ENCODE assay signal across 10 cellular contexts in genomic region chr3:186425788-186426730, GRCh38.
DNase-seq lines count a peak whose midpoint lies in the region; ATAC-seq and TF ChIP-seq lines count a peak whose summit lies in the region.
"Had no signal": no experiment of that assay in that cellular context is flagged by ENCODE, and none has a peak within 500 bp of the region (broad histone marks: within the 10 kb centered on the region; RNA-seq: fewer than 3 reads in every experiment).

No MANE protein-coding gene starts in this region.

- 0 out of 2 replicates have a peak overlapping the region, but pooled peaks have one; percentile 2 for H2AFZ ChIP-seq in PC-3 (ENCODE audit: low read length)

- intact Hi-C loops in PC-3 (cut with micrococcal nuclease): loop anchor here (1.0 to 2.0 kb wide), 2 partner anchors 8 to 27 kb away; no protein-coding TSS in a partner anchor

- H3K27me3 ChIP-seq in PC-3 (ENCODE audit: low read length) (no peaks in the 10 kb centered on the region), thoracic aorta (replicated peaks; ENCODE audit: insufficient read depth) (no peaks in the 10 kb centered on the region)

- H3K9me3 ChIP-seq in PC-3 (ENCODE audit: low read length): no peaks in the 10 kb centered on the region
- no peaks in the 10 kb centered on the region for H3K9me3 ChIP-seq in thoracic aorta

- no TSS peak for BruUV-seq in PC-3 (replicated peaks; lab: Mats Ljungman, UMichigan)

- ATAC-seq in PC-3 (peak; percentile 89), thoracic aorta (ENCODE audit: insufficient number of reproducible peaks, low FRiP score, low read depth) (no peak)

- H3K4me1 ChIP-seq in PC-3 (ENCODE audit: insufficient read depth, low read length) (peaks cover 30% of the 10 kb centered on the region), thoracic aorta (ENCODE audit: control insufficient read depth in 1 of 2, low read depth in 2 of 2) (peaks cover 0 to 3% of the 10 kb centered on the region in 2 donors)

- H3K27ac ChIP-seq in PC-3 (ENCODE audit: low read length): peak overlapping the region; percentile 60
- no peak overlapping the region for H3K27ac ChIP-seq in thoracic aorta

- H3K36me3 ChIP-seq in PC-3 (ENCODE audit: low read depth, low read length) (no peaks in the 10 kb centered on the region), thoracic aorta (no peaks in the 10 kb centered on the region)

- peak overlapping the region; percentile 55 for H3K4me2 ChIP-seq in PC-3 (ENCODE audit: low read length)

- CTCF ChIA-PET in PC-3 (lab: Charles Lee): interaction anchor here (0.6 kb wide), 1 partner anchor 153 kb away, joined by 12 read pairs; no protein-coding TSS in a partner anchor

- no peaks in the 10 kb centered on the region for H4K20me1 ChIP-seq in PC-3 (ENCODE audit: low read length)

- peak; percentile 56 for DNase-seq in NCI-H82 (lab: John Stamatoyannopoulos, UW)
- no peak for DNase-seq in NCI-H82 treated with DMSO at 0.1 percent for 48 hours (lab: John Stamatoyannopoulos, UW; ENCODE audit: unreplicated experiment)
- DNase-seq in PC-3: peak; percentile 81
- peak; percentile 78 for DNase-seq in fibroblast of the conjunctiva (ENCODE audit: low read depth)
- no peak for DNase-seq in thoracic aorta (ENCODE audit: low spot score)
- no peak for DNase-seq in NCI-H1694 (lab: John Stamatoyannopoulos, UW)
- no peak for DNase-seq in NCI-H2196 treated with DMSO at 0.1 percent for 48 hours (lab: John Stamatoyannopoulos, UW; ENCODE audit: unreplicated experiment)
- no peak for DNase-seq in nucleus accumbens (lab: John Stamatoyannopoulos, UW)
- DNase-seq: CD8-positive, alpha-beta memory T cell; naive B cell had no signal

- H3K4me3 ChIP-seq in PC-3 (ENCODE audit: low read length) (no peak overlapping the region), thoracic aorta (no peak overlapping the region)

- H3K9me2 ChIP-seq in PC-3 (replicated peaks; ENCODE audit: low read length): no peaks in the 10 kb centered on the region

- H3F3A ChIP-seq in PC-3 (ENCODE audit: low read length, unreplicated experiment): no peaks in the 10 kb centered on the region

- no peaks in the 10 kb centered on the region for H3K79me2 ChIP-seq in PC-3 (ENCODE audit: low read length)

- no peak overlapping the region for H3K9ac ChIP-seq in PC-3 (ENCODE audit: low read length)

- POLR2A ChIA-PET in PC-3 (lab: Charles Lee; ENCODE audit: unreplicated experiment): interaction anchor here (0.6 kb wide), 1 partner anchor 490 kb away, joined by 3 read pairs; no protein-coding TSS in a partner anchor

- TF ChIP-seq CTCF in PC-3 (conservative IDR thresholded peaks at IDR 0.05; ENCODE audit: low read depth, low read length): peak; percentile 62
- TF ChIP-seq CTCF in thoracic aorta (IDR thresholded peaks at IDR 0.05): peak; percentile 20

Comparison
In these comparisons a context has a peak if more than half of its experiments do, and no peak if none do; other contexts are left out.
1. DNase-seq: peak in NCI-H82 (single experiment), PC-3 (single experiment) and fibroblast of the conjunctiva (single experiment); none in NCI-H82 treated with DMSO at 0.1 percent for 48 hours (single experiment), thoracic aorta (single experiment), NCI-H1694 (single experiment), NCI-H2196 treated with DMSO at 0.1 percent for 48 hours (single experiment) and nucleus accumbens (0 of 56).